Comparison of ENCODE assay signal across 1 cellular context in genomic region chr3:78023257-78023656, GRCh38.
A peak's percentile ranks its signal among the peaks of the same experiment; 100 is the strongest.
TF ChIP-seq lines count a peak whose summit lies in the region.

No MANE protein-coding gene starts in this region.

TF ChIP-seq in HepG2, 621 proteins besides CTCF, POLR2A, EP300 and RAD21:
- TF ChIP-seq BCL3 (CRISPR knock-in tag; IDR thresholded peaks at IDR 0.05) (no peak), ZNF451 (CRISPR knock-in tag; IDR thresholded peaks at IDR 0.05) (no peak), POGZ (CRISPR knock-in tag; IDR thresholded peaks at IDR 0.05) (no peak), ZBTB43 (CRISPR knock-in tag; conservative IDR thresholded peaks at IDR 0.05) (no peak), JUN (CRISPR knock-in tag; IDR thresholded peaks at IDR 0.05) (no peak), THAP11 (CRISPR knock-in tag; IDR thresholded peaks at IDR 0.05) (no peak), DBP (CRISPR knock-in tag; IDR thresholded peaks at IDR 0.05; ENCODE audit: not compliant biosample characterization) (no peak), EEA1 (CRISPR knock-in tag; IDR thresholded peaks at IDR 0.05; ENCODE audit: borderline replicate concordance) (no peak), FLYWCH1 (CRISPR knock-in tag; IDR thresholded peaks at IDR 0.05) (no peak), ZNF646 (CRISPR knock-in tag; IDR thresholded peaks at IDR 0.05) (no peak), ZNF766 (CRISPR knock-in tag; IDR thresholded peaks at IDR 0.05; ENCODE audit: borderline replicate concordance) (no peak), MAFK (conservative IDR thresholded peaks at IDR 0.05 in 1 of 2, IDR thresholded peaks at IDR 0.05 in 1 of 2; ENCODE audit: low read length in 2 of 2) (peak in 1 of 2 experiments; percentile 79; a peak in 2 of 4 replicates), AHR (CRISPR knock-in tag; IDR thresholded peaks at IDR 0.05) (no peak), MAFF (IDR thresholded peaks at IDR 0.05; ENCODE audit: low read depth, low read length) (peak; percentile 66)
TF ChIP-seq in HepG2: peak in this region for 2.
